In the genomic region with DNA sequence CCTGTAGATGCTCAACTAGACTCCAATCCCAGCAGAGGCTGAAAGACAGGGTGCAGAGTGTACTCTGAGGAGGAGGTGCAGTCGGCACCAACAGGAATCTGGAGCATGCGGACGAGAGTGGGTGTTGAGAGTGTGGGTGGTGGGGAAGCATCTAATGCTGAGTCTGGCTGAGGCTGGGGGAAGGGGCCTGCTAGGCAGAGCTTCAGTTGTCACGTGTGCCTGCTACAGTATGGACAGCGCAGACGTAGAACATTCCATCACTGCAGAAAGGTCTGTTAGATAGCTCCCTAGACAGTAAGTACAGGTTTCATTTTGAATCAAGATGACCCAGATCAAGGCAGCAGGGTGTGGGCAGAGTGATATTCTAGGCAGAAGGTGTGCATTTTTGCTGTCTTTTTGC, we compare ENCODE assay signal across 13 cellular contexts. TPM values are rescaled to one million over a fixed set of nuclear protein-coding genes. Genes with fewer than 3 reads are reported as not detected.
DNase-seq lines count a peak whose midpoint lies in the region; ATAC-seq, FAIRE-seq and TF ChIP-seq lines count a peak whose summit lies in the region.
"Had no signal": no experiment of that assay in that cellular context is flagged by ENCODE, and none has a peak within 500 bp of the region (broad histone marks: within the 10 kb centered on the region; RNA-seq: fewer than 3 reads in every experiment).

No MANE protein-coding gene starts in this region.

- H4K20me1 ChIP-seq in IMR-90 (ENCODE audit: insufficient read depth, low read length) (peaks cover 48% of the 10 kb centered on the region), HepG2 (ENCODE audit: insufficient read depth, low read length) (no peaks in the 10 kb centered on the region; the same call in 1 of the 2 replicates)

- FAIRE-seq in GM12891 (lab: Jason Lieb, UNC) (peak; percentile 78), HepG2 (lab: Jason Lieb, UNC) (no peak)

- H4K8ac ChIP-seq in IMR-90 (ENCODE audit: low read depth in 2 of 2, low read length in 2 of 2): peak overlapping the region in 1 of 2 experiments; percentile 16; a peak in 1 of 4 replicates

- H2AK9ac ChIP-seq in IMR-90 (replicated peaks; ENCODE audit: low read depth, low read length, poor library complexity): peak overlapping the region; percentile 73

- H3K9me3 ChIP-seq in IMR-90 (ENCODE audit: control insufficient read depth, insufficient read depth, low read length) (no peaks in the 10 kb centered on the region), muscle layer of duodenum (ENCODE audit: control insufficient read depth in 1 of 2, low read length in 2 of 2) (no peaks in the 10 kb centered on the region), HepG2 (ENCODE audit: low read length) (no peaks in the 10 kb centered on the region)
- H3K9me3 ChIP-seq: neutrophil had no signal

- no peak for ATAC-seq in IMR-90 (ENCODE audit: low read depth)
- ATAC-seq in HepG2: no peak

- TF ChIP-seq EP300 in HepG2 (IDR thresholded peaks at IDR 0.05; ENCODE audit: low read depth in 2 of 2, low read length in 2 of 2) (no peak), HepG2 (CRISPR knock-in tag; IDR thresholded peaks at IDR 0.05; ENCODE audit: borderline replicate concordance) (no peak)

- H3K27ac ChIP-seq in IMR-90 (ENCODE audit: insufficient read depth, low read length): no peak overlapping the region; the same call in 1 of the 2 replicates
- H3K27ac ChIP-seq in muscle layer of duodenum (ENCODE audit: low read length): peak overlapping the region; percentile 62
- H3K27ac ChIP-seq in HepG2 (ENCODE audit: extremely low read length, insufficient read depth, low read length): no peak overlapping the region
- H3K27ac ChIP-seq: KMS-11, neutrophil had no signal

- intact Hi-C loops in IMR-90 (cut with micrococcal nuclease): loop anchor here (2.0 kb wide), 2 partner anchors 24 to 278 kb away; a partner anchor contains a TSS
- intact Hi-C loops in HepG2 (cut with micrococcal nuclease; ENCODE audit: unreplicated experiment): no loop called here
- intact Hi-C loops in lower leg skin (cut with DNase I; ENCODE audit: low total_unique reads): no loop called here

- no peak for DNase-seq in GM12891 (ENCODE audit: insufficient read length, low spot score)
- peak; percentile 46 for DNase-seq in GM20000 (ENCODE audit: low spot score)
- DNase-seq in IMR-90: no peak
- no peak for DNase-seq in HepG2 (ENCODE audit: low spot score)
- no peak for DNase-seq in NCI-H526 (lab: John Stamatoyannopoulos, UW)
- no peak for DNase-seq in lower leg skin (ENCODE audit: low spot score in 2 of 2)
- no peak for DNase-seq in ureter (ENCODE audit: low spot score)
- DNase-seq: effector CD4-positive, alpha-beta T cell had no signal

- no peak overlapping the region for H4K5ac ChIP-seq in IMR-90 (ENCODE audit: low read depth, low read length)

- POLR2A ChIA-PET in IMR-90 (lab: Charles Lee; ENCODE audit: unreplicated experiment) (interaction anchor here (0.5 kb wide), 1 partner anchor 23 kb away, joined by 3 read pairs; a partner anchor contains a TSS), HepG2 (lab: Yijun Ruan, JAX) (no interaction called here)

- no peak overlapping the region for H2BK5ac ChIP-seq in IMR-90 (ENCODE audit: low read depth, low read length, poor library complexity, severe bottlenecking)

- CTCF ChIA-PET in IMR-90 (lab: Yijun Ruan, JAX): interaction anchor here (0.6 to 1.8 kb wide), 2 partner anchors 195 to 1071 kb away, joined by 4 to 5 read pairs; no protein-coding TSS in a partner anchor
- CTCF ChIA-PET in HepG2 (lab: Yijun Ruan, JAX; ENCODE audit: low intra/inter-chr PET ratio, low total read pairs): no interaction called here

- no TSS peak for BruUV-seq in IMR-90 (replicated peaks; lab: Mats Ljungman, UMichigan)
- no TSS peak for BruUV-seq in HepG2 (replicated peaks; lab: Mats Ljungman, UMichigan)

- peak overlapping the region; percentile 26; the same call in 1 of the 2 replicates for H3K14ac ChIP-seq in IMR-90 (replicated peaks; ENCODE audit: low read depth, low read length)

- WGBS in IMR-90 (ENCODE audit: extremely low coverage in 2 of 2, insufficient read length in 1 of 2), 2 experiments: 60% methylated on average over 1 of the region's 6 CpGs; no CpG with 5 or more reads in 1 of the 2 experiments
- 96% methylated on average over 6 of the region's 6 CpGs for WGBS in HepG2 (ENCODE audit: low lambda C conversion rate)
- WGBS in lower leg skin, 2 donors: 88% methylated on average over 6 of the region's 6 CpGs

- peaks cover 21% of the 10 kb centered on the region for H3K36me3 ChIP-seq in IMR-90 (ENCODE audit: control insufficient read depth, insufficient read depth, low read length)
- H3K36me3 ChIP-seq in muscle layer of duodenum (ENCODE audit: control insufficient read depth in 1 of 2, insufficient read depth in 2 of 2, low read length in 2 of 2): peaks cover 0 to 9% of the 10 kb centered on the region in 2 donors
- peaks cover 17 to 72% of the 10 kb centered on the region in 2 experiments; a peak in 4 of 5 replicates for H3K36me3 ChIP-seq in HepG2 (replicated peaks in 1 of 2; ENCODE audit: control insufficient read depth in 1 of 2, insufficient read depth in 2 of 2, low read length in 2 of 2)

- no peak for TF ChIP-seq RAD21 in IMR-90 (IDR thresholded peaks at IDR 0.05; ENCODE audit: low read length)
- TF ChIP-seq RAD21 in HepG2 (CRISPR knock-in tag; IDR thresholded peaks at IDR 0.05): no peak

- no peaks in the 10 kb centered on the region for H3K79me2 ChIP-seq in HepG2 (ENCODE audit: insufficient read depth, low read length)

- H3K4me3 ChIP-seq in IMR-90 (ENCODE audit: insufficient read depth, low read depth, low read length) (no peak overlapping the region), muscle layer of duodenum (ENCODE audit: low read depth in 1 of 2, low read length in 2 of 2) (no peak overlapping the region), HepG2 (replicated peaks in 1 of 3; ENCODE audit: insufficient read depth in 1 of 3, low read depth in 2 of 3, low read length in 3 of 3) (no peak overlapping the region), lower leg skin (ENCODE audit: low read depth, poor library complexity, severe bottlenecking) (no peak overlapping the region)

- peak overlapping the region; percentile 13; the same call in 1 of the 2 replicates for H2BK20ac ChIP-seq in IMR-90 (ENCODE audit: low read depth, low read length)

- H2AFZ ChIP-seq in IMR-90 (replicated peaks; ENCODE audit: low read length, poor library complexity) (no peak overlapping the region), HepG2 (ENCODE audit: low read length) (no peak overlapping the region)

- H2BK15ac ChIP-seq in IMR-90 (ENCODE audit: low read depth, low read length): peak overlapping the region; percentile 11; the same call in 1 of the 3 replicates

- peaks cover 39% of the 10 kb centered on the region for H3K4me1 ChIP-seq in IMR-90 (ENCODE audit: control insufficient read depth, insufficient read depth, low read length)
- H3K4me1 ChIP-seq in muscle layer of duodenum (ENCODE audit: control insufficient read depth in 1 of 2, insufficient read depth in 2 of 2, low read length in 2 of 2): peaks cover 3 to 53% of the 10 kb centered on the region in 2 donors
- H3K4me1 ChIP-seq in HepG2 (ENCODE audit: insufficient read depth, low read length): no peaks in the 10 kb centered on the region

- H3K27me3 ChIP-seq in IMR-90 (ENCODE audit: control insufficient read depth, insufficient read depth, low read length) (no peaks in the 10 kb centered on the region), muscle layer of duodenum (ENCODE audit: low read depth, low read length) (no peaks in the 10 kb centered on the region), HepG2 (ENCODE audit: control insufficient read depth in 1 of 2, insufficient read depth in 2 of 2, low read length in 2 of 2) (no peaks in the 10 kb centered on the region)
- H3K27me3 ChIP-seq: neutrophil had no signal

- peaks cover 32% of the 10 kb centered on the region for H3K9me1 ChIP-seq in IMR-90 (ENCODE audit: insufficient read depth, low read length)

- dilution Hi-C loops in IMR-90 (cut with HindIII; ENCODE audit: low sequenced_read_pairs, unreplicated experiment): no loop called here

- in situ Hi-C loops in IMR-90 (cut with MboI; ENCODE audit: low sequenced_read_pairs): no loop called here
- in situ Hi-C loops in HepG2 (cut with HindIII; ENCODE audit: extremely low pct_ligation_motif_present, low pct_unique_long_range_greater_than_20kb): no loop called here

- 0 out of 2 replicates have a peak overlapping the region, but pooled peaks have one; percentile 7 for H3K18ac ChIP-seq in IMR-90 (ENCODE audit: low read depth, low read length)

- TF ChIP-seq POLR2A in GM12891 (IDR thresholded peaks at IDR 0.05; ENCODE audit: low read depth, low read length): no peak
- no peak for TF ChIP-seq POLR2A in IMR-90 (IDR thresholded peaks at IDR 0.05; ENCODE audit: low read depth, low read length)
- no peak for TF ChIP-seq POLR2A in HepG2 (IDR thresholded peaks at IDR 0.05; ENCODE audit: insufficient read depth in 1 of 2, low read depth in 2 of 2, low read length in 2 of 2)
- TF ChIP-seq POLR2A in lower leg skin (IDR thresholded peaks at IDR 0.05): no peak

- H3K79me1 ChIP-seq in IMR-90 (ENCODE audit: low read depth in 1 of 2, low read length in 2 of 2): peaks cover 25 to 91% of the 10 kb centered on the region in 2 experiments

- H3K4me2 ChIP-seq in IMR-90 (ENCODE audit: low read depth, low read length): no peak overlapping the region; the same call in 1 of the 2 replicates
- H3K4me2 ChIP-seq in HepG2 (ENCODE audit: low read depth, low read length): no peak overlapping the region
- H3K4me2 ChIP-seq: KMS-11 had no signal

- H3K9ac ChIP-seq in IMR-90 (ENCODE audit: low read depth, low read length) (no peak overlapping the region), HepG2 (ENCODE audit: insufficient read depth, low read depth, low read length) (no peak overlapping the region)
- H3K9ac ChIP-seq: KMS-11 had no signal

- TF ChIP-seq CTCF in GM20000 (IDR thresholded peaks at IDR 0.05; ENCODE audit: extremely low read depth, missing control alignments) (no peak), IMR-90 (conservative IDR thresholded peaks at IDR 0.05; ENCODE audit: low read depth, low read length) (no peak), HepG2 (CRISPR knock-in tag; IDR thresholded peaks at IDR 0.05) (no peak), lower leg skin (IDR thresholded peaks at IDR 0.05) (no peak)

- no peak overlapping the region; the same call in 1 of the 2 replicates for H3K23ac ChIP-seq in IMR-90 (ENCODE audit: low read depth, low read length)

- H4K91ac ChIP-seq in IMR-90 (ENCODE audit: insufficient read depth, low read depth, low read length): no peak overlapping the region

- peak overlapping the region; percentile 38 for H3K4ac ChIP-seq in IMR-90 (ENCODE audit: low read depth, low read length)

- H2AK5ac ChIP-seq in IMR-90 (ENCODE audit: low read depth, low read length): peak overlapping the region; percentile 36

- H2BK120ac ChIP-seq in IMR-90 (ENCODE audit: low read depth, low read length): peak overlapping the region; percentile 41

- no peak overlapping the region for H3K56ac ChIP-seq in IMR-90 (ENCODE audit: extremely low read depth, insufficient read depth, low read length)

RNA-seq across cellular contexts. Expression of a gene that starts 23.1 kb away (rescaled TPM):
- polyA plus RNA-seq in GM12891 (2012; ENCODE audit: low read depth, missing spikeins): 21.8 TPM
- total RNA-seq in IMR-90 (2012; rRNA removed) (65.3 and 72.9 TPM in 2 replicates), HepG2 (2016; rRNA removed; fragmentation: Illumina TruSeq; extraction: Trizol) (25.1 and 25.8 TPM in 2 replicates), lower leg skin (10 to 100 TPM; 25.2 to 41.9 (median 34.7) TPM), ureter (31.1 TPM)
- polyA plus RNA-seq in IMR-90 (2012; rRNA removed) (39.4 and 39.5 TPM in 2 replicates), HepG2 (2011; rRNA removed) (13.6 and 14.1 TPM in 2 replicates)
- 46.6 and 52.1 TPM in 2 replicates for polyA plus RNA-seq in IMR-90 (2012; cell fraction: cytosol; rRNA removed)
- 28.6 and 37.2 TPM in 2 replicates for polyA plus RNA-seq in IMR-90 (2012; cell fraction: nucleus; rRNA removed; ENCODE audit: low replicate concordance)
- 10.1 and 13.3 TPM in 2 replicates for total RNA-seq in HepG2 (2016; cell fraction: cytosol; rRNA removed; fragmentation: Illumina TruSeq; extraction: Trizol; ENCODE audit: low read depth)
- 25.5 and 25.8 TPM in 2 replicates for total RNA-seq in HepG2 (2016; cell fraction: insoluble cytoplasmic fraction; rRNA removed; fragmentation: Illumina TruSeq; extraction: Trizol)
- 17.9 and 18.3 TPM in 2 replicates for total RNA-seq in HepG2 (2016; cell fraction: membrane; rRNA removed; fragmentation: Illumina TruSeq; extraction: Trizol)
- 20.5 and 21.5 TPM in 2 replicates for total RNA-seq in HepG2 (2016; cell fraction: nucleus; rRNA removed; fragmentation: Illumina TruSeq; extraction: Trizol)
- 16.8 and 19.5 TPM in 2 replicates for polyA plus RNA-seq in HepG2 (2011; cell fraction: cytosol; rRNA removed)
- 19.8 and 20.7 TPM in 2 replicates for polyA plus RNA-seq in HepG2 (2011; cell fraction: nucleus; rRNA removed)
- polyA plus RNA-seq in HepG2 (2012): 12.1 and 15.6 TPM in 2 replicates
- polyA plus RNA-seq in HepG2 (2016; cell fraction: cytosol; fragmentation: Illumina TruSeq; extraction: Trizol; ENCODE audit: low read depth): 4.7 and 6.2 TPM in 2 replicates
- 19.4 and 24.0 TPM in 2 replicates for polyA plus RNA-seq in HepG2 (2016; cell fraction: insoluble cytoplasmic fraction; fragmentation: Illumina TruSeq; extraction: Trizol; ENCODE audit: low read depth)
- polyA plus RNA-seq in HepG2 (2016; cell fraction: membrane; fragmentation: Illumina TruSeq; extraction: Trizol; ENCODE audit: low read depth): 10.9 and 11.7 TPM in 2 replicates
- 19.3 and 22.0 TPM in 2 replicates for polyA plus RNA-seq in HepG2 (2016; cell fraction: nucleus; fragmentation: Illumina TruSeq; extraction: Trizol; ENCODE audit: insufficient read depth, low read depth)
- polyA minus RNA-seq in HepG2 (2011; rRNA and poly(A)+ RNA removed; ENCODE audit: low replicate concordance): 16.8 and 27.2 TPM in 2 replicates
- polyA minus RNA-seq in HepG2 (2011; cell fraction: cytosol; rRNA and poly(A)+ RNA removed): 8.8 and 9.6 TPM in 2 replicates
- polyA minus RNA-seq in HepG2 (2011; cell fraction: nucleus; rRNA and poly(A)+ RNA removed): 30.3 and 36.4 TPM in 2 replicates

RNA-seq across cellular contexts. Expression of a gene that starts 23.3 kb away (rescaled TPM):
- 10.5 TPM for polyA plus RNA-seq in GM12891 (2012; ENCODE audit: low read depth, missing spikeins)
- total RNA-seq in IMR-90 (2012; rRNA removed) (26.7 and 28.5 TPM in 2 replicates), HepG2 (2016; rRNA removed; fragmentation: Illumina TruSeq; extraction: Trizol) (23.0 and 29.0 TPM in 2 replicates), lower leg skin (10 to 100 TPM; 11.8 to 22.9 (median 14.6) TPM), ureter (21.3 TPM)
- polyA plus RNA-seq in IMR-90 (2012; rRNA removed) (23.5 and 24.6 TPM in 2 replicates), HepG2 (2011; rRNA removed) (10.2 and 17.3 TPM in 2 replicates)
- 15.0 and 26.0 TPM in 2 replicates for polyA plus RNA-seq in IMR-90 (2012; cell fraction: cytosol; rRNA removed)
- 26.9 and 58.9 TPM in 2 replicates for polyA plus RNA-seq in IMR-90 (2012; cell fraction: nucleus; rRNA removed; ENCODE audit: low replicate concordance)
- 10.5 and 13.6 TPM in 2 replicates for total RNA-seq in HepG2 (2016; cell fraction: cytosol; rRNA removed; fragmentation: Illumina TruSeq; extraction: Trizol; ENCODE audit: low read depth)
- 21.9 and 31.1 TPM in 2 replicates for total RNA-seq in HepG2 (2016; cell fraction: insoluble cytoplasmic fraction; rRNA removed; fragmentation: Illumina TruSeq; extraction: Trizol)
- total RNA-seq in HepG2 (2016; cell fraction: membrane; rRNA removed; fragmentation: Illumina TruSeq; extraction: Trizol): 18.8 and 21.7 TPM in 2 replicates
- 21.3 and 26.3 TPM in 2 replicates for total RNA-seq in HepG2 (2016; cell fraction: nucleus; rRNA removed; fragmentation: Illumina TruSeq; extraction: Trizol)
- polyA plus RNA-seq in HepG2 (2011; cell fraction: cytosol; rRNA removed): 10.6 and 14.3 TPM in 2 replicates
- polyA plus RNA-seq in HepG2 (2011; cell fraction: nucleus; rRNA removed): 44.8 and 46.2 TPM in 2 replicates
- 9.4 and 10.9 TPM in 2 replicates for polyA plus RNA-seq in HepG2 (2012)
- 7.9 and 10.7 TPM in 2 replicates for polyA plus RNA-seq in HepG2 (2016; cell fraction: cytosol; fragmentation: Illumina TruSeq; extraction: Trizol; ENCODE audit: low read depth)
- polyA plus RNA-seq in HepG2 (2016; cell fraction: insoluble cytoplasmic fraction; fragmentation: Illumina TruSeq; extraction: Trizol; ENCODE audit: low read depth): 18.0 and 18.7 TPM in 2 replicates
- polyA plus RNA-seq in HepG2 (2016; cell fraction: membrane; fragmentation: Illumina TruSeq; extraction: Trizol; ENCODE audit: low read depth): 11.6 and 12.6 TPM in 2 replicates
- polyA plus RNA-seq in HepG2 (2016; cell fraction: nucleus; fragmentation: Illumina TruSeq; extraction: Trizol; ENCODE audit: insufficient read depth, low read depth): 23.9 and 25.0 TPM in 2 replicates
- 88.6 and 93.9 TPM in 2 replicates for polyA minus RNA-seq in HepG2 (2011; rRNA and poly(A)+ RNA removed; ENCODE audit: low replicate concordance)
- polyA minus RNA-seq in HepG2 (2011; cell fraction: cytosol; rRNA and poly(A)+ RNA removed): 9.8 and 14.0 TPM in 2 replicates
- 62.1 and 65.3 TPM in 2 replicates for polyA minus RNA-seq in HepG2 (2011; cell fraction: nucleus; rRNA and poly(A)+ RNA removed)

RNA-seq across cellular contexts. Expression of a gene that starts 57.1 kb away (rescaled TPM):
- not detected for polyA plus RNA-seq in GM12891 (2012; ENCODE audit: low read depth, missing spikeins)
- not detected in 2 replicates for total RNA-seq in IMR-90 (2012; rRNA removed)
- not detected in 2 replicates for polyA plus RNA-seq in IMR-90 (2012; rRNA removed)
- polyA plus RNA-seq in IMR-90 (2012; cell fraction: cytosol; rRNA removed): not detected in 2 replicates
- polyA plus RNA-seq in IMR-90 (2012; cell fraction: nucleus; rRNA removed; ENCODE audit: low replicate concordance): not detected in 2 replicates
- not detected in 2 replicates for total RNA-seq in HepG2 (2016; rRNA removed; fragmentation: Illumina TruSeq; extraction: Trizol)
- total RNA-seq in HepG2 (2016; cell fraction: cytosol; rRNA removed; fragmentation: Illumina TruSeq; extraction: Trizol; ENCODE audit: low read depth): not detected in 2 replicates
- not detected in 2 replicates for total RNA-seq in HepG2 (2016; cell fraction: insoluble cytoplasmic fraction; rRNA removed; fragmentation: Illumina TruSeq; extraction: Trizol)
- total RNA-seq in HepG2 (2016; cell fraction: membrane; rRNA removed; fragmentation: Illumina TruSeq; extraction: Trizol): not detected in 2 replicates
- not detected in 2 replicates for total RNA-seq in HepG2 (2016; cell fraction: nucleus; rRNA removed; fragmentation: Illumina TruSeq; extraction: Trizol)
- polyA plus RNA-seq in HepG2 (2011; rRNA removed): not detected in 2 replicates
- polyA plus RNA-seq in HepG2 (2011; cell fraction: cytosol; rRNA removed): not detected in 2 replicates
- not detected in 2 replicates for polyA plus RNA-seq in HepG2 (2011; cell fraction: nucleus; rRNA removed)
- polyA plus RNA-seq in HepG2 (2012): not detected in 2 replicates
- polyA plus RNA-seq in HepG2 (2016; cell fraction: cytosol; fragmentation: Illumina TruSeq; extraction: Trizol; ENCODE audit: low read depth): not detected in 2 replicates
- polyA plus RNA-seq in HepG2 (2016; cell fraction: insoluble cytoplasmic fraction; fragmentation: Illumina TruSeq; extraction: Trizol; ENCODE audit: low read depth): not detected in 2 replicates
- not detected in 2 replicates for polyA plus RNA-seq in HepG2 (2016; cell fraction: membrane; fragmentation: Illumina TruSeq; extraction: Trizol; ENCODE audit: low read depth)
- polyA plus RNA-seq in HepG2 (2016; cell fraction: nucleus; fragmentation: Illumina TruSeq; extraction: Trizol; ENCODE audit: insufficient read depth, low read depth): not detected in 2 replicates
- polyA minus RNA-seq in HepG2 (2011; rRNA and poly(A)+ RNA removed; ENCODE audit: low replicate concordance): not detected in 2 replicates
- polyA minus RNA-seq in HepG2 (2011; cell fraction: cytosol; rRNA and poly(A)+ RNA removed): not detected in 2 replicates
- polyA minus RNA-seq in HepG2 (2011; cell fraction: nucleus; rRNA and poly(A)+ RNA removed): not detected in 2 replicates
- not detected for total RNA-seq in lower leg skin
- total RNA-seq in ureter: not detected
- total RNA-seq: NCI-H460; T-helper 1 cell treated with Interleukin-12 subunit alpha and Interleukin-12 subunit beta and Interleukin-4 antibody, amounts not matched to agents 30 ng/mL and 1 ng/mL, for 36 hours had no signal
